ENCODE assay signal across 8 cellular contexts in the genomic region with DNA sequence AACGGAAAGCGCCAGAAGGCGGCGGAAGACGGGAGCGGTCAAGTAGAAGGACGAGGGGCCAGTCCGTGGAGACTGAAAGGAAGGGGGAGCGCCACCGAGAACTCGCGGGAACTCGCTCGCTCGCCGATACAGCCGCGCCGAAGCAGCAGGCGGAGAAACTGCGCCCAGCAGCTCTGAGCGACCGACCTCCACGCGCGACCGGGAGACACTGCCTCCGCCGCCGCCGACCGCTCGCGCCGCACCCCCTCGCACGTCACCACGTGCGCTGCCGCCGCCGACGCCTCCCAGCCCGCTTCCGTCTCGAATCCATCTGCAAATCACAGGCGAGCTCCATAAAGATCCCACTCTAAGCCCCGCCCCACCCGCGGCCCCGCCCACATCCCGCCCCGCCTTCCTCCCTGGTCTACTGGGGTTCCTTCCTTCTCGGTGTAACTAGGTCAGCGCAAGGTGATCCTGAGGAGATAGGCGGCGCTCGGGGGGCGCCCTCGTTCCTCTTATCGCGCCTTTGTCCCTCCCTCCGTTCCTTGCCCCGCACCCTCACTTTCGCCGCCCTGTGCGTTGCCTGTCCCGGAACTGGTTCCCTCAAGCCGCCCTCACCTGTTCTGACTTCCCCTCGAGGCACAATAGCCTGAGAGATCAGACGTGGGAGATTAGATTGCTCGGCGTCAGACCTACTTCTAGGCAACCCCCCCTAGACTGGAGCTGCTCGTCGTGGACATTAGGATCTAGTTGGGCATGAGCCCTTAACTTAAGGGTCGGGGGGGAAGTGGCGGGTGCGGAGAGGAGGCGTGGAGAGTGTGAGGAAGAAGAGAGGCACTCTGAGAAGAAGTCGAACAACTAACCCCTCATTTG. TPM values are rescaled to one million over a fixed set of nuclear protein-coding genes. Genes with fewer than 3 reads are reported as not detected.
DNase-seq lines count a peak whose midpoint lies in the region; ATAC-seq and TF ChIP-seq lines count a peak whose summit lies in the region.

IVNS1ABP (minus strand) TSS at position 210 of the 852 bp plus-strand sequence. CDS start 7,750 bp downstream, outside the sequence.

- CTCF ChIA-PET in activated B cell treated with CpG ODN at 0.5 μM for 24 hours (lab: Charles Lee) = interaction anchor here (0.5 to 4.1 kb wide), 18 partner anchors 21 to 377 kb away, joined by 3 to 49 read pairs (median 5); no protein-coding TSS in a partner anchor

- ATAC-seq in HG03196 (IDR thresholded peaks at IDR 0.05; ENCODE audit: unreplicated experiment) (peak; percentile 79), activated B cell treated with CpG ODN at 0.5 μM for 24 hours (ENCODE audit: low read depth) (peak; percentile 73)

- H3K9me3 Mint-ChIP-seq in activated B cell treated with CpG ODN at 0.5 μM for 24 hours = peaks cover 2% of the 10 kb centered on the region

- H3K4me3 Mint-ChIP-seq in activated B cell treated with CpG ODN at 0.5 μM for 24 hours = peak within 1 kb of the TSS; percentile 97

- peaks cover 14% of the 10 kb centered on the region for H3K36me3 Mint-ChIP-seq in activated B cell treated with CpG ODN at 0.5 μM for 24 hours (ENCODE audit: low read depth)

- peak within 1 kb of the TSS; percentile 96 for H3K4me3 ChIP-seq in AG09309 (ENCODE audit: control insufficient read depth, low read depth, low read length)

- DNase-seq in AG09309 (ENCODE audit: low read depth) (peak; percentile 71), NCI-H226 (peak; percentile 84), activated B cell treated with CpG ODN at 0.5 μM for 24 hours (peak; percentile 90), caudate nucleus (lab: John Stamatoyannopoulos, UW) (peak; percentile 63 to 99 (median 95)), inferior parietal cortex (ENCODE audit: extremely low spot score) (peak; percentile 89)
- peak; percentile 89 to 91 for DNase-seq in stimulated activated CD4-positive, alpha-beta T cell treated with anti-CD3 and anti-CD28 coated beads, Interleukin-12 subunit alpha, Interleukin-12 subunit beta, amount 100 ng/mL, for 24 hours (ENCODE audit: low read depth in 2 of 2)

- peak within 1 kb of the TSS; percentile 98 for H3K27ac Mint-ChIP-seq in activated B cell treated with CpG ODN at 0.5 μM for 24 hours

- peaks cover 49% of the 10 kb centered on the region for H3K4me1 Mint-ChIP-seq in activated B cell treated with CpG ODN at 0.5 μM for 24 hours

- peak within 1 kb of the TSS; percentile 96 for H3K27ac ChIP-seq in caudate nucleus (ENCODE audit: low read depth, low read length)

- intact Hi-C loops in activated B cell treated with CpG ODN at 0.5 μM for 24 hours (cut with micrococcal nuclease) = loop anchor here (1.0 to 10.0 kb wide), 18 partner anchors 22 to 1058 kb away; partner anchors contain the start of genes ODR4, RNF2, SWT1 and TPR

- TF ChIP-seq CTCF in AG09309 (IDR thresholded peaks at IDR 0.05; ENCODE audit: control insufficient read depth, insufficient read depth, low read depth, low read length, missing control alignments) (no peak), activated B cell treated with CpG ODN at 0.5 μM for 24 hours (IDR thresholded peaks at IDR 0.05) (no peak)

- in situ Hi-C loops in GM18951 (cut with MboI; ENCODE audit: low sequenced_read_pairs, unreplicated experiment) = loop anchor here (25.0 kb wide), 1 partner anchor 345 kb away; no protein-coding TSS in a partner anchor

- TF ChIP-seq POLR2A in GM18951 (IDR thresholded peaks at IDR 0.05; ENCODE audit: extremely low read depth, insufficient read depth, insufficient read length) = peak; percentile 97

- H3K27me3 Mint-ChIP-seq in activated B cell treated with CpG ODN at 0.5 μM for 24 hours = no peaks in the 10 kb centered on the region

- POLR2A ChIA-PET in activated B cell treated with CpG ODN at 0.5 μM for 24 hours (lab: Charles Lee) = interaction anchor here (0.6 to 3.7 kb wide), 46 partner anchors 9 to 1266 kb away, joined by 3 to 81 read pairs (median 6); partner anchors contain the start of genes EDEM3, SWT1, TPR and TRMT1L

RNA-seq across cellular contexts. Expression of gene IVNS1ABP, which starts in this region (rescaled TPM):
- total RNA-seq in activated B cell treated with CpG ODN at 0.5 μM for 24 hours = 130 and 149 TPM in 2 replicates

Comparison
In these comparisons a context has a peak if more than half of its experiments do, and no peak if none do; other contexts are left out.
1. Peak in every context shown above with its lines: DNase-seq, ATAC-seq, H3K4me3 ChIP-seq and H3K27ac ChIP-seq.